In genomic region chr20:36802326-36803223, GRCh38 we compare ENCODE assay signal across 13 cellular contexts. TPM values are rescaled to one million over a fixed set of nuclear protein-coding genes. Genes with fewer than 3 reads are reported as not detected.
A peak's percentile ranks its signal among the peaks of the same experiment; 100 is the strongest.
DNase-seq lines count a peak whose midpoint lies in the region; ATAC-seq, FAIRE-seq and TF ChIP-seq lines count a peak whose summit lies in the region.
"Had no signal": no experiment of that assay in that cellular context is flagged by ENCODE, and none has a peak within 500 bp of the region (broad histone marks: within the 10 kb centered on the region; RNA-seq: fewer than 3 reads in every experiment).

No MANE protein-coding gene starts in this region.

- no peak overlapping the region for H3K27ac Mint-ChIP-seq in activated CD4-positive, alpha-beta memory T cell treated with anti-CD3 and anti-CD28 coated beads, Interleukin-2, amount 10 ng/mL, durations not matched to agents 7 days and 5 days
- no peak overlapping the region for H3K27ac Mint-ChIP-seq in stimulated activated naive B cell treated with anti-CD40 and anti-IgM and Interleukin-4, amounts not matched to agents 10 μg/mL and 1 μg/mL and 100 μg/mL, for 72 hours

- TF ChIP-seq CTCF in A549 (IDR thresholded peaks at IDR 0.05), result no peak
- TF ChIP-seq CTCF in fibroblast of the aortic adventitia (IDR thresholded peaks at IDR 0.05; ENCODE audit: insufficient read depth, low read length), result no peak
- TF ChIP-seq CTCF in D721Med (IDR thresholded peaks at IDR 0.05; ENCODE audit: insufficient read depth, missing control alignments), result no peak

- no peak for TF ChIP-seq RAD21 in A549 (conservative IDR thresholded peaks at IDR 0.05 in 1 of 2, IDR thresholded peaks at IDR 0.05 in 1 of 2)

- H3K9me3 Mint-ChIP-seq in activated CD4-positive, alpha-beta memory T cell treated with anti-CD3 and anti-CD28 coated beads, Interleukin-2, amount 10 ng/mL, durations not matched to agents 7 days and 5 days, result no peaks in the 10 kb centered on the region
- H3K9me3 Mint-ChIP-seq in stimulated activated naive B cell treated with anti-CD40 and anti-IgM and Interleukin-4, amounts not matched to agents 10 μg/mL and 1 μg/mL and 100 μg/mL, for 72 hours, result no peaks in the 10 kb centered on the region
- H3K9me3 Mint-ChIP-seq: IgD-negative memory B cell had no signal

- no peaks in the 10 kb centered on the region for H3K27me3 Mint-ChIP-seq in activated CD4-positive, alpha-beta memory T cell treated with anti-CD3 and anti-CD28 coated beads, Interleukin-2, amount 10 ng/mL, durations not matched to agents 7 days and 5 days
- H3K27me3 Mint-ChIP-seq in stimulated activated naive B cell treated with anti-CD40 and anti-IgM and Interleukin-4, amounts not matched to agents 10 μg/mL and 1 μg/mL and 100 μg/mL, for 72 hours, result no peaks in the 10 kb centered on the region
- H3K27me3 Mint-ChIP-seq: IgD-negative memory B cell had no signal

- H3K4me3 Mint-ChIP-seq in activated CD4-positive, alpha-beta memory T cell treated with anti-CD3 and anti-CD28 coated beads, Interleukin-2, amount 10 ng/mL, durations not matched to agents 7 days and 5 days, result no peak overlapping the region
- H3K4me3 Mint-ChIP-seq in stimulated activated naive B cell treated with anti-CD40 and anti-IgM and Interleukin-4, amounts not matched to agents 10 μg/mL and 1 μg/mL and 100 μg/mL, for 72 hours, result no peak overlapping the region
- H3K4me3 Mint-ChIP-seq: IgD-negative memory B cell had no signal

- H3K4me1 Mint-ChIP-seq in activated CD4-positive, alpha-beta memory T cell treated with anti-CD3 and anti-CD28 coated beads, Interleukin-2, amount 10 ng/mL, durations not matched to agents 7 days and 5 days, result no peaks in the 10 kb centered on the region
- peaks cover 0 to 2% of the 10 kb centered on the region in 2 donors for H3K4me1 Mint-ChIP-seq in stimulated activated naive B cell treated with anti-CD40 and anti-IgM and Interleukin-4, amounts not matched to agents 10 μg/mL and 1 μg/mL and 100 μg/mL, for 72 hours

- H3K4me1 ChIP-seq in A549, result no peaks in the 10 kb centered on the region
- H3K4me1 ChIP-seq: upper lobe of right lung had no signal

- TF ChIP-seq POLR2A in A549 (IDR thresholded peaks at IDR 0.05; ENCODE audit: low read length), result no peak

- H3K4me3 ChIP-seq in A549 (no peak overlapping the region), fibroblast of the aortic adventitia (ENCODE audit: low read depth, low read length) (no peak overlapping the region)
- H3K4me3 ChIP-seq: BLaER1, upper lobe of right lung had no signal

- FAIRE-seq in A549 (lab: Jason Lieb, UNC) (no peak), D721Med (lab: Jason Lieb, UNC) (no peak)

- CTCF ChIA-PET in A549 (lab: Yijun Ruan, JAX), result interaction anchor here (0.6 to 1.3 kb wide), 8 partner anchors 8 to 468 kb away, joined by 3 to 7 read pairs (median 4); partner anchors contain the start of gene DSN1
- CTCF ChIA-PET in activated CD4-positive, alpha-beta memory T cell treated with anti-CD3 and anti-CD28 coated beads, Interleukin-2, amount 10 ng/mL, durations not matched to agents 7 days and 5 days (lab: Charles Lee), result interaction anchor here (1.7 kb wide), 1 partner anchor 28 kb away, joined by 9 read pairs; the partner anchor contains the start of gene DSN1

- no peaks in the 10 kb centered on the region for H3K36me3 Mint-ChIP-seq in activated CD4-positive, alpha-beta memory T cell treated with anti-CD3 and anti-CD28 coated beads, Interleukin-2, amount 10 ng/mL, durations not matched to agents 7 days and 5 days (ENCODE audit: low read depth)
- peaks cover 54 to 71% of the 10 kb centered on the region in 2 donors for H3K36me3 Mint-ChIP-seq in stimulated activated naive B cell treated with anti-CD40 and anti-IgM and Interleukin-4, amounts not matched to agents 10 μg/mL and 1 μg/mL and 100 μg/mL, for 72 hours

- WGBS in A549 (ENCODE audit: missing lambda C conversion rate), result 89% methylated on average over 14 of the region's 14 CpGs

- no peak overlapping the region for H3K27ac ChIP-seq in A549
- H3K27ac ChIP-seq: BLaER1, upper lobe of right lung had no signal

- H3K9me3 ChIP-seq in A549, result no peaks in the 10 kb centered on the region
- H3K9me3 ChIP-seq: BLaER1, upper lobe of right lung had no signal

- TF ChIP-seq EP300 in A549 (IDR thresholded peaks at IDR 0.05), result no peak

- H3K4me2 ChIP-seq in A549, result no peak overlapping the region
- H3K4me2 ChIP-seq: BLaER1 had no signal

- POLR2A ChIA-PET in A549 (lab: Yijun Ruan, JAX), result no interaction called here
- POLR2A ChIA-PET in activated CD4-positive, alpha-beta memory T cell treated with anti-CD3 and anti-CD28 coated beads, Interleukin-2, amount 10 ng/mL, durations not matched to agents 7 days and 5 days (lab: Charles Lee), result interaction anchor here (0.6 to 1.2 kb wide), 3 partner anchors 27 to 484 kb away, joined by 3 to 5 read pairs (median 4); no protein-coding TSS in a partner anchor

- peak in 1 of 2 experiments; percentile 75; a peak in 4 of 6 replicates for ATAC-seq in A549
- ATAC-seq in HG03045 (IDR thresholded peaks at IDR 0.05; ENCODE audit: unreplicated experiment), result no peak
- no peak for ATAC-seq in stimulated activated naive B cell treated with anti-CD40 and anti-IgM and Interleukin-4, amounts not matched to agents 10 μg/mL and 1 μg/mL and 100 μg/mL, for 72 hours (replicated peaks)
- ATAC-seq: upper lobe of right lung had no signal

- DNase-seq in A549 (ENCODE audit: low read depth in 1 of 2, low spot score in 1 of 2) (peak in 1 of 2 experiments; percentile 38), HCEC 1CT (peak; percentile 70), amniotic epithelial cell (ENCODE audit: low read depth) (peak; percentile 58), fibroblast of the aortic adventitia (ENCODE audit: low read depth) (peak; percentile 66), D721Med (ENCODE audit: insufficient read length, low spot score) (no peak)
- no peak for DNase-seq in activated CD4-positive, alpha-beta memory T cell treated with anti-CD3 and anti-CD28 coated beads, Interleukin-2, amount 10 ng/mL, durations not matched to agents 7 days and 5 days
- no peak for DNase-seq in stimulated activated naive B cell treated with anti-CD40 and anti-IgM and Interleukin-4, amounts not matched to agents 10 μg/mL and 1 μg/mL and 100 μg/mL, for 72 hours
- DNase-seq: effector memory CD4-positive, alpha-beta T cell; NCI-H2081 treated with DMSO at 0.1 percent for 48 hours; upper lobe of right lung had no signal

TF ChIP-seq in A549, 52 proteins besides CTCF, POLR2A, EP300 and RAD21:
- peak; percentile 42; the same call in 1 of the 2 replicates for TF ChIP-seq USF2 (IDR thresholded peaks at IDR 0.05)
- peak; percentile 8 for TF ChIP-seq MAFK (IDR thresholded peaks at IDR 0.05; ENCODE audit: partially characterized antibody)
- TF ChIP-seq BHLHE40 (IDR thresholded peaks at IDR 0.05; ENCODE audit: low read depth, low read length), result no peak
TF ChIP-seq in A549: peak in this region for 2.

RNA-seq across cellular contexts. Expression of gene DSN1, which starts 29.0 kb away (rescaled TPM):
- polyA plus RNA-seq in A549 (2011; rRNA removed) (32.9 and 41.3 TPM in 2 replicates), A549 (2017; fragmentation: RNase III; extraction: RNeasy Plus Mini Kit Qiagen cat#74134 plus additional on column Dnase treatment) (37.4 to 38.2 TPM (median 37.9 TPM) in 3 replicates)
- 19.4 and 20.1 TPM in 2 replicates for polyA plus RNA-seq in A549 (2012; cell fraction: cytosol; rRNA removed)
- 14.9 and 17.0 TPM in 2 replicates for polyA plus RNA-seq in A549 (2012; cell fraction: nucleus; rRNA removed)
- 11.0 and 11.6 TPM in 2 replicates for polyA minus RNA-seq in A549 (2011; rRNA and poly(A)+ RNA removed)
- 10.2 and 40.4 TPM in 2 replicates for total RNA-seq in fibroblast of the aortic adventitia (ENCODE audit: low replicate concordance)
- total RNA-seq in activated CD4-positive, alpha-beta memory T cell treated with anti-CD3 and anti-CD28 coated beads, Interleukin-2, amount 10 ng/mL, durations not matched to agents 7 days and 5 days, result 10 to 100 TPM; 31.9 to 32.0 TPM

RNA-seq across cellular contexts. Expression of gene NDRG3, which starts 56.7 kb away (rescaled TPM):
- polyA plus RNA-seq in A549 (2011; rRNA removed) (34.4 and 55.1 TPM in 2 replicates), A549 (2017; fragmentation: RNase III; extraction: RNeasy Plus Mini Kit Qiagen cat#74134 plus additional on column Dnase treatment) (29.0 to 32.2 TPM (median 30.6 TPM) in 3 replicates)
- 21.7 and 27.7 TPM in 2 replicates for polyA plus RNA-seq in A549 (2012; cell fraction: cytosol; rRNA removed)
- polyA plus RNA-seq in A549 (2012; cell fraction: nucleus; rRNA removed), result 11.5 and 16.0 TPM in 2 replicates
- polyA minus RNA-seq in A549 (2011; rRNA and poly(A)+ RNA removed), result 50.2 and 53.2 TPM in 2 replicates
- 15.3 and 23.1 TPM in 2 replicates for total RNA-seq in fibroblast of the aortic adventitia (ENCODE audit: low replicate concordance)
- total RNA-seq in activated CD4-positive, alpha-beta memory T cell treated with anti-CD3 and anti-CD28 coated beads, Interleukin-2, amount 10 ng/mL, durations not matched to agents 7 days and 5 days, result 10 to 100 TPM; 32.8 to 33.7 TPM

Comparison
In these comparisons a context has a peak if more than half of its experiments do, and no peak if none do; other contexts are left out.
1. DNase-seq: peak in HCEC 1CT (single experiment), amniotic epithelial cell (single experiment) and fibroblast of the aortic adventitia (single experiment); none in activated CD4-positive, alpha-beta memory T cell treated with anti-CD3 and anti-CD28 coated beads, Interleukin-2, amount 10 ng/mL, durations not matched to agents 7 days and 5 days (single experiment), D721Med (single experiment) and stimulated activated naive B cell treated with anti-CD40 and anti-IgM and Interleukin-4, amounts not matched to agents 10 μg/mL and 1 μg/mL and 100 μg/mL, for 72 hours (single experiment).